7 cellular contexts compared by ENCODE assay signal in genomic region chr20:56995635-56996075, GRCh38.
A peak's percentile ranks its signal among the peaks of the same experiment; 100 is the strongest.
DNase-seq lines count a peak whose midpoint lies in the region; ATAC-seq and TF ChIP-seq lines count a peak whose summit lies in the region.

No MANE protein-coding gene starts in this region.

- H3K9me3 Mint-ChIP-seq in activated naive CD8-positive, alpha-beta T cell treated with anti-CD3 and anti-CD28 coated beads, Interleukin-2, amount 50 U/mL, for 24 hours, result no peaks in the 10 kb centered on the region

- no peaks in the 10 kb centered on the region for H3K4me1 Mint-ChIP-seq in activated naive CD8-positive, alpha-beta T cell treated with anti-CD3 and anti-CD28 coated beads, Interleukin-2, amount 50 U/mL, for 24 hours

- no peaks in the 10 kb centered on the region for H3K79me2 ChIP-seq in DOHH2 (ENCODE audit: control insufficient read depth, low read length)

- peak; percentile 92 for DNase-seq in H7
- DNase-seq in activated naive CD8-positive, alpha-beta T cell treated with anti-CD3 and anti-CD28 coated beads, Interleukin-2, amount 50 U/mL, for 24 hours, result peak; percentile 16
- DNase-seq in lower lobe of right lung, result no peak
- no peak for DNase-seq in inferior parietal cortex (ENCODE audit: extremely low spot score)
- DNase-seq in foreskin melanocyte, result no peak

- H3K27ac Mint-ChIP-seq in activated naive CD8-positive, alpha-beta T cell treated with anti-CD3 and anti-CD28 coated beads, Interleukin-2, amount 50 U/mL, for 24 hours, result no peak overlapping the region

- H3K4me3 Mint-ChIP-seq in activated naive CD8-positive, alpha-beta T cell treated with anti-CD3 and anti-CD28 coated beads, Interleukin-2, amount 50 U/mL, for 24 hours, result no peak overlapping the region

- no peak overlapping the region for H3K4me2 ChIP-seq in DOHH2 (ENCODE audit: low read length)

- intact Hi-C loops in lower lobe of right lung (cut with DNase I), result no loop called here

- H3K4me1 ChIP-seq in DOHH2 (ENCODE audit: control insufficient read depth, low read length) (no peaks in the 10 kb centered on the region), lower lobe of right lung (no peaks in the 10 kb centered on the region)

- no peaks in the 10 kb centered on the region for H4K20me1 ChIP-seq in DOHH2 (ENCODE audit: control insufficient read depth, insufficient read depth, low read depth, low read length)

- peaks cover 12% of the 10 kb centered on the region for H3K27me3 ChIP-seq in DOHH2 (ENCODE audit: control insufficient read depth, low read length)
- no peaks in the 10 kb centered on the region for H3K27me3 ChIP-seq in H7 (ENCODE audit: control insufficient read depth, insufficient read depth, low read length)
- peaks cover 14% of the 10 kb centered on the region for H3K27me3 ChIP-seq in lower lobe of right lung (ENCODE audit: low read depth)

- no peak for ATAC-seq in activated naive CD8-positive, alpha-beta T cell treated with anti-CD3 and anti-CD28 coated beads, Interleukin-2, amount 50 U/mL, for 24 hours
- ATAC-seq in lower lobe of right lung, result peak in 1 of 2 donors; percentile 22
- ATAC-seq in HG02870 (IDR thresholded peaks at IDR 0.05; ENCODE audit: unreplicated experiment), result no peak

- no peaks in the 10 kb centered on the region for H3F3A ChIP-seq in DOHH2 (ENCODE audit: control insufficient read depth, insufficient read depth)

- TF ChIP-seq CTCF in DOHH2 (IDR thresholded peaks at IDR 0.05; ENCODE audit: low read depth, low read length, poor library complexity, severe bottlenecking), result peak; percentile 85
- TF ChIP-seq CTCF in lower lobe of right lung (IDR thresholded peaks at IDR 0.05), result peak; percentile 42

- H3K4me3 ChIP-seq in DOHH2 (ENCODE audit: low read length), result no peak overlapping the region
- H3K4me3 ChIP-seq in H7 (ENCODE audit: insufficient read depth, low read depth, low read length), result no peak overlapping the region
- H3K4me3 ChIP-seq in lower lobe of right lung, result no peak overlapping the region

- no peaks in the 10 kb centered on the region for H3K9me2 ChIP-seq in DOHH2 (replicated peaks; ENCODE audit: control insufficient read depth, low read length)

- H3K36me3 ChIP-seq in DOHH2 (ENCODE audit: control insufficient read depth, low read length), result no peaks in the 10 kb centered on the region
- H3K36me3 ChIP-seq in H7 (replicated peaks; ENCODE audit: control insufficient read depth, insufficient read depth, low read length), result no peaks in the 10 kb centered on the region
- no peaks in the 10 kb centered on the region for H3K36me3 ChIP-seq in lower lobe of right lung

- no peaks in the 10 kb centered on the region for H3K36me3 Mint-ChIP-seq in activated naive CD8-positive, alpha-beta T cell treated with anti-CD3 and anti-CD28 coated beads, Interleukin-2, amount 50 U/mL, for 24 hours (ENCODE audit: low read depth)

- H3K27ac ChIP-seq in DOHH2 (ENCODE audit: low read depth, low read length) (no peak overlapping the region), lower lobe of right lung (no peak overlapping the region)

- peaks cover 8% of the 10 kb centered on the region for H3K27me3 Mint-ChIP-seq in activated naive CD8-positive, alpha-beta T cell treated with anti-CD3 and anti-CD28 coated beads, Interleukin-2, amount 50 U/mL, for 24 hours

- H3K9me3 ChIP-seq in DOHH2 (ENCODE audit: control insufficient read depth, insufficient read depth, low read length) (peaks cover 7% of the 10 kb centered on the region; the same call in 1 of the 2 replicates), lower lobe of right lung (peaks cover 9% of the 10 kb centered on the region)

Comparison
In these comparisons a context has a peak if more than half of its experiments do, and no peak if none do; other contexts are left out.
1. DNase-seq: peak in H7 (single experiment) and activated naive CD8-positive, alpha-beta T cell treated with anti-CD3 and anti-CD28 coated beads, Interleukin-2, amount 50 U/mL, for 24 hours (single experiment); none in lower lobe of right lung (single experiment), inferior parietal cortex (single experiment) and foreskin melanocyte (single experiment).